In the genomic region with DNA sequence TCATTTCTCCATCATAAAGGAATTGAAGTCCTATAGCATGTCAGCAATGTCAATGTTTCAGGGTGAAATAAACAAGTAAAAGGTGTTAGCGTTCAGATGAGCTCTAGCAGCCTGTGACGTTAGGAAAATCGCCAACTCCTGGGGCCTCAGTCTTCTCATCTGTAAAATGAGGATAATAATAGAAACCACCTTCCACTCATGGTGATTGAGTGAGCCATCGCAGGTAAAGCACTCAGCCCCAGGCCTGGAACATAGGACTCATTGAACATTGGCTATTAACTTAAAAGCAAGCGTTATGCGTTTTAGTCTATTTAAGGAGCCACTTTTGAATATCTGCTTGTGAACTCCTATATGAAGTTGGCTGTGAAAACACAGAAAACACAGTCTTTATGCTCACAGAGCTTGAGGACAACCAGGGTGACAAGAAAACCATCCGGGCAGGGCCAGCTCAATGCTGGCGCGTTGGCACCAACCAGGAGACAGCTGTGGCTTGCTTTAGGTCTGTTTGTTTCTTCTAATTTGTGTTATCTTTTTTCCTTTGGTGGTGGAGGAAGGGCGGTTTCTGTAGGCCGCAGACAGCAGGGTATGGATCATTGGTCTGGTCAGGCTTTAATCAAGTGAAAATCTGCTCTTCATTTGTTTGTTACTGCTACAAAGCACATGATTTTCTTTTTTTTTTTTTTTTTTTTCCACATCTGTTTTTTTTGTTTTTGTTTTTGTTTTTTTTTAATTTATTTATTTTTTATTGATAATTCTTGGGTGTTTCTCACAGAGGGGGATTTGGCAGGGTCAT, we compare ENCODE assay signal across 1 cellular context.
TF ChIP-seq lines count a peak whose summit lies in the region.

No MANE protein-coding gene starts in this region.

TF ChIP-seq in K562, 482 proteins besides CTCF, POLR2A, EP300 and RAD21 (continued from another document):
- TF ChIP-seq, protein P1, sequence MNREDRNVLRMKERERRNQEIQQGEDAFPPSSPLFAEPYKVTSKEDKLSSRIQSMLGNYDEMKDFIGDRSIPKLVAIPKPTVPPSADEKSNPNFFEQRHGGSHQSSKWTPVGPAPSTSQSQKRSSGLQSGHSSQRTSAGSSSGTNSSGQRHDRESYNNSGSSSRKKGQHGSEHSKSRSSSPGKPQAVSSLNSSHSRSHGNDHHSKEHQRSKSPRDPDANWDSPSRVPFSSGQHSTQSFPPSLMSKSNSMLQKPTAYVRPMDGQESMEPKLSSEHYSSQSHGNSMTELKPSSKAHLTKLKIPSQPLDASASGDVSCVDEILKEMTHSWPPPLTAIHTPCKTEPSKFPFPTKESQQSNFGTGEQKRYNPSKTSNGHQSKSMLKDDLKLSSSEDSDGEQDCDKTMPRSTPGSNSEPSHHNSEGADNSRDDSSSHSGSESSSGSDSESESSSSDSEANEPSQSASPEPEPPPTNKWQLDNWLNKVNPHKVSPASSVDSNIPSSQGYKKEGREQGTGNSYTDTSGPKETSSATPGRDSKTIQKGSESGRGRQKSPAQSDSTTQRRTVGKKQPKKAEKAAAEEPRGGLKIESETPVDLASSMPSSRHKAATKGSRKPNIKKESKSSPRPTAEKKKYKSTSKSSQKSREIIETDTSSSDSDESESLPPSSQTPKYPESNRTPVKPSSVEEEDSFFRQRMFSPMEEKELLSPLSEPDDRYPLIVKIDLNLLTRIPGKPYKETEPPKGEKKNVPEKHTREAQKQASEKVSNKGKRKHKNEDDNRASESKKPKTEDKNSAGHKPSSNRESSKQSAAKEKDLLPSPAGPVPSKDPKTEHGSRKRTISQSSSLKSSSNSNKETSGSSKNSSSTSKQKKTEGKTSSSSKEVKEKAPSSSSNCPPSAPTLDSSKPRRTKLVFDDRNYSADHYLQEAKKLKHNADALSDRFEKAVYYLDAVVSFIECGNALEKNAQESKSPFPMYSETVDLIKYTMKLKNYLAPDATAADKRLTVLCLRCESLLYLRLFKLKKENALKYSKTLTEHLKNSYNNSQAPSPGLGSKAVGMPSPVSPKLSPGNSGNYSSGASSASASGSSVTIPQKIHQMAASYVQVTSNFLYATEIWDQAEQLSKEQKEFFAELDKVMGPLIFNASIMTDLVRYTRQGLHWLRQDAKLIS (CRISPR knock-in tag; IDR thresholded peaks at IDR 0.05), result no peak
